Comparison of ENCODE assay signal across 13 cellular contexts in genomic region chr12:117876492-117876816, GRCh38.
DNase-seq lines count a peak whose midpoint lies in the region; ATAC-seq and TF ChIP-seq lines count a peak whose summit lies in the region.
"Had no signal": no experiment of that assay in that cellular context is flagged by ENCODE, and none has a peak within 500 bp of the region (broad histone marks: within the 10 kb centered on the region; RNA-seq: fewer than 3 reads in every experiment).

No MANE protein-coding gene starts in this region.

- no peak for TF ChIP-seq CTCF in parathyroid adenoma (IDR thresholded peaks at IDR 0.05)
- TF ChIP-seq CTCF in mucosa of descending colon (IDR thresholded peaks at IDR 0.05): no peak
- no peak for TF ChIP-seq CTCF in osteocyte (IDR thresholded peaks at IDR 0.05)
- TF ChIP-seq CTCF in CD14-positive monocyte (IDR thresholded peaks at IDR 0.05): no peak

- no peak overlapping the region for H3K4me3 Mint-ChIP-seq in osteocyte (ENCODE audit: unreplicated experiment)
- H3K4me3 Mint-ChIP-seq in CD14-positive monocyte: no peak overlapping the region

- H3K4me1 ChIP-seq in HUES64 (ENCODE audit: insufficient read depth, low read length): no peaks in the 10 kb centered on the region
- peaks cover 5% of the 10 kb centered on the region; the same call in 1 of the 2 replicates for H3K4me1 ChIP-seq in iPS-20b (ENCODE audit: insufficient read depth, low read length)
- no peaks in the 10 kb centered on the region for H3K4me1 ChIP-seq in parathyroid adenoma
- no peaks in the 10 kb centered on the region for H3K4me1 ChIP-seq in mucosa of descending colon (ENCODE audit: low read depth)
- H3K4me1 ChIP-seq: HAP-1, Peyer's patch had no signal

- H3K27ac ChIP-seq in HUES64 (ENCODE audit: low read depth, low read length) (no peak overlapping the region), caudate nucleus (ENCODE audit: low read depth, low read length) (peak overlapping the region; percentile 73), iPS-20b (ENCODE audit: low read length) (no peak overlapping the region), parathyroid adenoma (no peak overlapping the region)
- H3K27ac ChIP-seq: C4-2B, Peyer's patch had no signal

- H3K27ac Mint-ChIP-seq in osteocyte (ENCODE audit: unreplicated experiment): no peak overlapping the region
- no peak overlapping the region for H3K27ac Mint-ChIP-seq in CD14-positive monocyte

- H3K9me3 Mint-ChIP-seq in osteocyte (ENCODE audit: unreplicated experiment): no peaks in the 10 kb centered on the region
- H3K9me3 Mint-ChIP-seq in CD14-positive monocyte: peaks cover 0 to 4% (median 0%) of the 10 kb centered on the region in 7 donors

- no peak overlapping the region for H3K4me2 ChIP-seq in parathyroid adenoma (ENCODE audit: low read length)

- H3K4me3 ChIP-seq in HUES64 (ENCODE audit: low read length) (peak overlapping the region; percentile 24; the same call in 1 of the 2 replicates), iPS-20b (ENCODE audit: low read length) (peak overlapping the region; percentile 55; the same call in 1 of the 2 replicates), parathyroid adenoma (ENCODE audit: low read depth, low read length) (no peak overlapping the region), mucosa of descending colon (no peak overlapping the region)
- H3K4me3 ChIP-seq: HAP-1, Peyer's patch had no signal

- no peak for ATAC-seq in mucosa of descending colon

- peaks cover 7% of the 10 kb centered on the region for H3K4me1 Mint-ChIP-seq in osteocyte (ENCODE audit: unreplicated experiment)
- H3K4me1 Mint-ChIP-seq in CD14-positive monocyte: peaks cover 4% of the 10 kb centered on the region

- H3K9ac ChIP-seq in HUES64 (ENCODE audit: low read depth, low read length) (no peak overlapping the region; the same call in 1 of the 2 replicates), iPS-20b (ENCODE audit: low read depth, low read length) (no peak overlapping the region), parathyroid adenoma (no peak overlapping the region)

- H3K9me3 ChIP-seq in HUES64 (ENCODE audit: insufficient read depth, low read depth, low read length): no peaks in the 10 kb centered on the region
- H3K9me3 ChIP-seq in iPS-20b (ENCODE audit: insufficient read depth, low read depth, low read length): no peaks in the 10 kb centered on the region
- no peaks in the 10 kb centered on the region for H3K9me3 ChIP-seq in parathyroid adenoma (ENCODE audit: control insufficient read depth, low read length)
- H3K9me3 ChIP-seq in mucosa of descending colon: no peaks in the 10 kb centered on the region
- H3K9me3 ChIP-seq: HAP-1, Peyer's patch had no signal

- no peaks in the 10 kb centered on the region for H3K36me3 Mint-ChIP-seq in osteocyte (ENCODE audit: unreplicated experiment)
- no peaks in the 10 kb centered on the region for H3K36me3 Mint-ChIP-seq in CD14-positive monocyte

- H3K36me3 ChIP-seq in HUES64 (ENCODE audit: insufficient read depth, low read length) (no peaks in the 10 kb centered on the region), iPS-20b (ENCODE audit: insufficient read depth, low read depth, low read length) (no peaks in the 10 kb centered on the region), parathyroid adenoma (ENCODE audit: control insufficient read depth, insufficient read depth, low read length) (no peaks in the 10 kb centered on the region), mucosa of descending colon (ENCODE audit: low read depth) (no peaks in the 10 kb centered on the region)
- H3K36me3 ChIP-seq: HAP-1, Peyer's patch had no signal

- intact Hi-C loops in mucosa of descending colon (cut with DNase I, micrococcal nuclease) (loop anchor here (10.0 kb wide), 1 partner anchor 158 kb away; no protein-coding TSS in a partner anchor), CD14-positive monocyte (cut with micrococcal nuclease) (no loop called here)

- peak overlapping the region; percentile 47 for H2AFZ ChIP-seq in parathyroid adenoma

- WGBS in HUES64: no CpG with 5 or more reads among the region's 2 CpGs

- DNase-seq in caudate nucleus (lab: John Stamatoyannopoulos, UW): no peak
- no peak for DNase-seq in SW 1271 (lab: John Stamatoyannopoulos, UW)
- no peak for DNase-seq in mucosa of descending colon
- DNase-seq in osteocyte (ENCODE audit: extremely low spot score, unreplicated experiment): no peak
- no peak for DNase-seq in CD14-positive monocyte (ENCODE audit: low spot score)
- DNase-seq: NCI-H1694, NCI-H774, Peyer's patch had no signal

- H3K27me3 Mint-ChIP-seq in osteocyte (ENCODE audit: unreplicated experiment): peaks cover 19% of the 10 kb centered on the region
- H3K27me3 Mint-ChIP-seq in CD14-positive monocyte (ENCODE audit: low read depth in 3 of 3): peaks cover 27 to 33% (median 33%) of the 10 kb centered on the region in 3 donors

- H3K27me3 ChIP-seq in HUES64 (ENCODE audit: insufficient read depth, low read length): 0 out of 2 replicates have a peak, but pooled peaks cover 6% of the 10 kb centered on the region
- peaks cover 6% of the 10 kb centered on the region for H3K27me3 ChIP-seq in iPS-20b (ENCODE audit: insufficient read depth, low read length)
- H3K27me3 ChIP-seq in parathyroid adenoma (ENCODE audit: control insufficient read depth, insufficient read depth, low read length): no peaks in the 10 kb centered on the region
- H3K27me3 ChIP-seq: Peyer's patch had no signal

- H3K79me2 ChIP-seq in parathyroid adenoma: no peaks in the 10 kb centered on the region

Comparison
In these comparisons a context has a peak if more than half of its experiments do, and no peak if none do; other contexts are left out.
1. H3K4me3 ChIP-seq: peak in HUES64 (single experiment) and iPS-20b (single experiment); none in parathyroid adenoma (single experiment) and mucosa of descending colon (single experiment).
2. intact Hi-C loops: an anchor here in mucosa of descending colon (10.0 kb wide); none called in CD14-positive monocyte.